ENCODE assay signal across 1 cellular context in the genomic region with DNA sequence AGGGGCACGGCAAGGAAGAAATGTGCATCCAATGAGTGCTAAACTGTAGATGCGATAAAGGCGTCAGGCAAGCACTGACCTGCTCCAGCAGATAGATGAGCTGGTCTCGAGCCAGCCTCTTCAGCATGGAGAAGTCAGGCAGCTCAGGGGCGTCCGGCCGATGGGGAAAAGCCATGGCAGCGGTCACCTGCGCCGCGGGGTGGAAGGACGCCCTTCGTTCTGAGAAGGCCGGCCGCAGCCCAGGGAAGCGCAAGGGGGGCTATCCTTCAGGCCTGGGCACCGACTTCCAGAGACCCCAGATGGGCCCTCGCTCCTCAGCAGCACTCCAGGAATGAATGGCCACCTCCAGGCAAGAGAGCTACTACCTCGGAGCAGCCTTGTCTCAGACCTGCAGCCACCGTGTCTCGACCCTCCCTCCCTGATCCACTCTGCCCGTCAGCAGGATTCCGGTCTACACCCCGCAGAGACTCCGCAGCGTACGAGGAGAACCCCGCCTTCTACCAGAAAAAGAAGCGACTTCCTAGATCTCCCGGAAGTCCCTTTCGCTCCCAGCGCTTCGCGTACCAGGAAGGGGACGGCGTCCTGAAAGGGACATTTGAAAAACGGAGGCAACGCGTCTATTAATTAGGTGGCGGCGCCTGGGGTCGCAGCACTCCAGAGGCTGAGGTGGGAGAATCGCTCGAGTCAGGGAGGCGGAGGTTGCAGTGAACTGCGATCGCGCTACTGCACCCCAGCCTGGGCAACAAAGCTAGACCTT.
A peak's percentile ranks its signal among the peaks of the same experiment; 100 is the strongest.
TF ChIP-seq lines count a peak whose summit lies in the region.

Gene VPS33B, minus strand, starts transcription at position 520 of the 757 bp plus-strand sequence. Its CDS starts 345 bp downstream, at position 175.

TF ChIP-seq in K562, 482 proteins besides CTCF, POLR2A, EP300 and RAD21 (continued from another document and continues in another):
- no peak for TF ChIP-seq FOS (IDR thresholded peaks at IDR 0.05; ENCODE audit: extremely low read depth, insufficient read length)
- TF ChIP-seq CAMTA2 (CRISPR knock-in tag; conservative IDR thresholded peaks at IDR 0.05), result no peak
- TF ChIP-seq ZNF512 (tag; IDR thresholded peaks at IDR 0.05), result no peak
- peak; percentile 74 for TF ChIP-seq AFF4 (CRISPR knock-in tag; IDR thresholded peaks at IDR 0.05)
- no peak for TF ChIP-seq CBFA2T2 (conservative IDR thresholded peaks at IDR 0.05)
- TF ChIP-seq, protein P1, sequence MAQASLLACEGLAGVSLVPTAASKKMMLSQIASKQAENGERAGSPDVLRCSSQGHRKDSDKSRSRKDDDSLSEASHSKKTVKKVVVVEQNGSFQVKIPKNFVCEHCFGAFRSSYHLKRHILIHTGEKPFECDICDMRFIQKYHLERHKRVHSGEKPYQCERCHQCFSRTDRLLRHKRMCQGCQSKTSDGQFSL (CRISPR knock-in tag; IDR thresholded peaks at IDR 0.05), result no peak
- TF ChIP-seq, protein P1 (tag; IDR thresholded peaks at IDR 0.05), result no peak
- no peak for TF ChIP-seq LARP7 (IDR thresholded peaks at IDR 0.05)
- TF ChIP-seq ATF4 (CRISPR knock-in tag; IDR thresholded peaks at IDR 0.05), result no peak
- no peak for TF ChIP-seq ZNF584 (CRISPR knock-in tag; IDR thresholded peaks at IDR 0.05; ENCODE audit: low read depth)
- TF ChIP-seq TEAD4 (IDR thresholded peaks at IDR 0.05; ENCODE audit: low read length), result no peak
- TF ChIP-seq TEAD4 (CRISPR knock-in tag; IDR thresholded peaks at IDR 0.05; ENCODE audit: borderline replicate concordance), result no peak
- no peak for TF ChIP-seq ADNP (tag; IDR thresholded peaks at IDR 0.05)
- no peak for TF ChIP-seq SP2 (IDR thresholded peaks at IDR 0.05; ENCODE audit: extremely low read depth, low read depth, low read length, poor library complexity, severe bottlenecking)
- TF ChIP-seq NCOA2 (IDR thresholded peaks at IDR 0.05; ENCODE audit: partially characterized antibody in 2 of 2), result no peak
- peak; percentile 90 for TF ChIP-seq ZNF184 (CRISPR knock-in tag; IDR thresholded peaks at IDR 0.05)
- no peak for TF ChIP-seq KAT2B (IDR thresholded peaks at IDR 0.05; ENCODE audit: low read depth, low read length)
- TF ChIP-seq ZNF449 (CRISPR knock-in tag; IDR thresholded peaks at IDR 0.05), result no peak
- no peak for TF ChIP-seq MED1 (CRISPR knock-in tag; IDR thresholded peaks at IDR 0.05; ENCODE audit: borderline replicate concordance)
- no peak for TF ChIP-seq E2F4 (CRISPR knock-in tag; IDR thresholded peaks at IDR 0.05; ENCODE audit: low read depth)
- peak; percentile 89 for TF ChIP-seq POU5F1 (IDR thresholded peaks at IDR 0.05; ENCODE audit: borderline replicate concordance, low read depth, low read length, partially characterized antibody)
- no peak for TF ChIP-seq NFIX (CRISPR knock-in tag; IDR thresholded peaks at IDR 0.05; ENCODE audit: low read depth)
- peak; percentile 87 for TF ChIP-seq POLR2G (IDR thresholded peaks at IDR 0.05; ENCODE audit: low read depth, low read length)
- TF ChIP-seq PRMT5 (CRISPR knock-in tag; IDR thresholded peaks at IDR 0.05), result no peak
- no peak for TF ChIP-seq ZNF609 (CRISPR knock-in tag; IDR thresholded peaks at IDR 0.05; ENCODE audit: borderline replicate concordance)
- no peak for TF ChIP-seq TCFL5 (CRISPR knock-in tag; conservative IDR thresholded peaks at IDR 0.05)
- TF ChIP-seq ETV6 (IDR thresholded peaks at IDR 0.05; ENCODE audit: borderline replicate concordance in 1 of 2, low read depth in 2 of 2, low read length in 1 of 2), result peak; percentile 71 to 78; a peak in 2 of 4 replicates
- no peak for TF ChIP-seq ETV6 (CRISPR knock-in tag; IDR thresholded peaks at IDR 0.05; ENCODE audit: borderline replicate concordance)
- no peak for TF ChIP-seq ZNF444 (CRISPR knock-in tag; IDR thresholded peaks at IDR 0.05)
- TF ChIP-seq UBTF (IDR thresholded peaks at IDR 0.05; ENCODE audit: borderline replicate concordance in 1 of 2, low read depth in 2 of 2, low read length in 2 of 2), result peak in 1 of 2 experiments; percentile 47; a peak in 1 of 4 replicates
- no peak for TF ChIP-seq FOXJ3 (CRISPR knock-in tag; IDR thresholded peaks at IDR 0.05)
- TF ChIP-seq ELF1 (tag; IDR thresholded peaks at IDR 0.05), result peak; percentile 97
- no peak for TF ChIP-seq NR4A1 (CRISPR knock-in tag; IDR thresholded peaks at IDR 0.05)
- 0 out of 2 replicates have a peak, but pooled peaks have one; percentile 9 for TF ChIP-seq NR4A1 (tag; IDR thresholded peaks at IDR 0.05)
- TF ChIP-seq FOSL1 (tag; conservative IDR thresholded peaks at IDR 0.05), result no peak
- TF ChIP-seq, protein P2, sequence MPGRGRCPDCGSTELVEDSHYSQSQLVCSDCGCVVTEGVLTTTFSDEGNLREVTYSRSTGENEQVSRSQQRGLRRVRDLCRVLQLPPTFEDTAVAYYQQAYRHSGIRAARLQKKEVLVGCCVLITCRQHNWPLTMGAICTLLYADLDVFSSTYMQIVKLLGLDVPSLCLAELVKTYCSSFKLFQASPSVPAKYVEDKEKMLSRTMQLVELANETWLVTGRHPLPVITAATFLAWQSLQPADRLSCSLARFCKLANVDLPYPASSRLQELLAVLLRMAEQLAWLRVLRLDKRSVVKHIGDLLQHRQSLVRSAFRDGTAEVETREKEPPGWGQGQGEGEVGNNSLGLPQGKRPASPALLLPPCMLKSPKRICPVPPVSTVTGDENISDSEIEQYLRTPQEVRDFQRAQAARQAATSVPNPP (IDR thresholded peaks at IDR 0.05; ENCODE audit: borderline replicate concordance, insufficient read depth, insufficient read length), result no peak
- no peak for TF ChIP-seq ZNF3 (CRISPR knock-in tag; IDR thresholded peaks at IDR 0.05)
- TF ChIP-seq, protein P3, sequence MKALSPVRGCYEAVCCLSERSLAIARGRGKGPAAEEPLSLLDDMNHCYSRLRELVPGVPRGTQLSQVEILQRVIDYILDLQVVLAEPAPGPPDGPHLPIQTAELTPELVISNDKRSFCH (CRISPR knock-in tag; IDR thresholded peaks at IDR 0.05), result no peak
- TF ChIP-seq, protein P3 (tag; IDR thresholded peaks at IDR 0.05), result no peak
- no peak for TF ChIP-seq ZKSCAN1 (IDR thresholded peaks at IDR 0.05; ENCODE audit: low read depth, low read length)
